Comparison of ENCODE assay signal across 12 cellular contexts in genomic region chr9:130017035-130017909, GRCh38. TPM values are rescaled to one million over a fixed set of nuclear protein-coding genes. Genes with fewer than 3 reads are reported as not detected.
A peak's percentile ranks its signal among the peaks of the same experiment; 100 is the strongest.
DNase-seq lines count a peak whose midpoint lies in the region; ATAC-seq and TF ChIP-seq lines count a peak whose summit lies in the region.
"Had no signal": no experiment of that assay in that cellular context is flagged by ENCODE, and none has a peak within 500 bp of the region (broad histone marks: within the 10 kb centered on the region; RNA-seq: fewer than 3 reads in every experiment).

No MANE protein-coding gene starts in this region.

- dilution Hi-C loops in mammary epithelial cell (cut with HindIII; ENCODE audit: low sequenced_read_pairs), result no loop called here

- intact Hi-C loops in CD8-positive, alpha-beta T cell (cut with DNase I, micrococcal nuclease), result loop anchor here in 1 of 2 experiments (5.0 kb wide), 1 partner anchor 35 kb away; the partner anchor contains the start of gene GPR107
- intact Hi-C loops in mammary epithelial cell (cut with micrococcal nuclease), result no loop called here

- H3K9ac ChIP-seq in MM.1S (ENCODE audit: low read length) (peak overlapping the region; percentile 22; the same call in 1 of the 2 replicates), mammary epithelial cell (ENCODE audit: insufficient read depth, low read length) (peak overlapping the region; percentile 23)

- in situ Hi-C loops in mammary epithelial cell (cut with MboI; ENCODE audit: low sequenced_read_pairs in 2 of 2), result no loop called here

- H2AFZ ChIP-seq in MM.1S (ENCODE audit: low read length) (no peak overlapping the region), mammary epithelial cell (ENCODE audit: low read depth, low read length) (no peak overlapping the region), osteoblast (ENCODE audit: low read length) (no peak overlapping the region)

- ATAC-seq in CD8-positive, alpha-beta T cell, result no peak
- ATAC-seq in GM18870 (IDR thresholded peaks at IDR 0.05; ENCODE audit: unreplicated experiment), result no peak
- ATAC-seq in GM18907 (IDR thresholded peaks at IDR 0.05; ENCODE audit: unreplicated experiment), result no peak

- CTCF ChIA-PET in CD8-positive, alpha-beta T cell (lab: Charles Lee), result interaction anchor here (1.0 kb wide), 1 partner anchor 11 kb away, joined by 3 read pairs; no protein-coding TSS in a partner anchor
- CTCF ChIA-PET in mammary epithelial cell (lab: Charles Lee; ENCODE audit: low non-redundant PET), result no interaction called here

- peaks cover 4% of the 10 kb centered on the region for H3K9me3 Mint-ChIP-seq in CD8-positive, alpha-beta T cell

- H3K9me3 ChIP-seq in CD8-positive, alpha-beta T cell (ENCODE audit: low read length), result no peaks in the 10 kb centered on the region
- no peaks in the 10 kb centered on the region for H3K9me3 ChIP-seq in MM.1S (replicated peaks; ENCODE audit: insufficient read depth, low read length)
- H3K9me3 ChIP-seq in mammary epithelial cell (replicated peaks; ENCODE audit: insufficient read depth, low read length), result no peaks in the 10 kb centered on the region
- peaks cover 3% of the 10 kb centered on the region for H3K9me3 ChIP-seq in osteoblast (ENCODE audit: low read depth, low read length)

- no peak overlapping the region for H3K27ac ChIP-seq in CD8-positive, alpha-beta T cell (ENCODE audit: low read depth, low read length)
- H3K27ac ChIP-seq in MM.1S (ENCODE audit: low read length) (peak overlapping the region; percentile 48), mammary epithelial cell (ENCODE audit: insufficient read depth, low read depth, low read length) (no peak overlapping the region), osteoblast (ENCODE audit: low read depth, low read length) (peak overlapping the region; percentile 54)

- H3K27me3 ChIP-seq in CD8-positive, alpha-beta T cell (ENCODE audit: insufficient read depth, low read length), result no peaks in the 10 kb centered on the region
- no peaks in the 10 kb centered on the region for H3K27me3 ChIP-seq in MM.1S (replicated peaks; ENCODE audit: insufficient read depth, low read length)
- no peaks in the 10 kb centered on the region for H3K27me3 ChIP-seq in mammary epithelial cell (ENCODE audit: insufficient read depth, low read length)
- no peaks in the 10 kb centered on the region for H3K27me3 ChIP-seq in osteoblast (ENCODE audit: insufficient read depth, low read length)
- H3K27me3 ChIP-seq: spleen had no signal

- no peaks in the 10 kb centered on the region for H3K9me2 ChIP-seq in MM.1S (replicated peaks; ENCODE audit: insufficient read depth, low read length)

- H3F3A ChIP-seq in MM.1S (ENCODE audit: insufficient read depth, low read length), result no peaks in the 10 kb centered on the region

- H3K36me3 Mint-ChIP-seq in CD8-positive, alpha-beta T cell, result peaks cover 42% of the 10 kb centered on the region

- POLR2A ChIA-PET in CD8-positive, alpha-beta T cell (lab: Charles Lee), result interaction anchor here (0.9 to 1.2 kb wide), 2 partner anchors 9 to 45 kb away, joined by 3 read pairs; no protein-coding TSS in a partner anchor

- H3K4me3 Mint-ChIP-seq in CD8-positive, alpha-beta T cell, result no peak overlapping the region

- H3K4me3 ChIP-seq in CD8-positive, alpha-beta T cell (ENCODE audit: low read depth, low read length), result no peak overlapping the region
- H3K4me3 ChIP-seq in MM.1S (ENCODE audit: low read length) (no peak overlapping the region), mammary epithelial cell (replicated peaks in 1 of 3; ENCODE audit: insufficient read depth in 1 of 3, low read depth in 2 of 3, low read length in 3 of 3) (no peak overlapping the region), osteoblast (ENCODE audit: insufficient read depth, low read length) (no peak overlapping the region)
- H3K4me3 ChIP-seq: spleen had no signal

- 94% methylated on average over 8 of the region's 10 CpGs for WGBS in mammary epithelial cell (ENCODE audit: low coverage, missing lambda C conversion rate)

- H4K20me1 ChIP-seq in MM.1S (ENCODE audit: insufficient read depth, low read length), result no peaks in the 10 kb centered on the region
- H4K20me1 ChIP-seq in mammary epithelial cell (ENCODE audit: insufficient read depth, low read length), result no peaks in the 10 kb centered on the region
- H4K20me1 ChIP-seq in osteoblast (ENCODE audit: insufficient read depth, low read length), result peaks cover 22% of the 10 kb centered on the region

- no TSS peak for BruUV-seq in mammary epithelial cell (replicated peaks; lab: Mats Ljungman, UMichigan)

- peaks cover 62% of the 10 kb centered on the region for H3K4me1 Mint-ChIP-seq in CD8-positive, alpha-beta T cell (ENCODE audit: low read depth)

- no peaks in the 10 kb centered on the region for H3K27me3 Mint-ChIP-seq in CD8-positive, alpha-beta T cell (ENCODE audit: low read depth)

- peak overlapping the region; percentile 84 for H3K27ac Mint-ChIP-seq in CD8-positive, alpha-beta T cell

- peaks cover 25% of the 10 kb centered on the region for H3K4me1 ChIP-seq in CD8-positive, alpha-beta T cell (ENCODE audit: insufficient read depth, low read length)
- H3K4me1 ChIP-seq in MM.1S (ENCODE audit: low read length), result 0 out of 2 replicates have a peak, but pooled peaks cover 3% of the 10 kb centered on the region
- peaks cover 4% of the 10 kb centered on the region for H3K4me1 ChIP-seq in mammary epithelial cell (ENCODE audit: insufficient read depth, low read length)
- H3K4me1 ChIP-seq in osteoblast (ENCODE audit: insufficient read depth, low read length), result peaks cover 13% of the 10 kb centered on the region

- no peaks in the 10 kb centered on the region for H3K36me3 ChIP-seq in CD8-positive, alpha-beta T cell (ENCODE audit: insufficient read depth, low read length)
- no peaks in the 10 kb centered on the region for H3K36me3 ChIP-seq in MM.1S (replicated peaks; ENCODE audit: insufficient read depth, low read length)
- no peaks in the 10 kb centered on the region for H3K36me3 ChIP-seq in mammary epithelial cell (ENCODE audit: insufficient read depth, low read length)
- H3K36me3 ChIP-seq in osteoblast (ENCODE audit: insufficient read depth, low read length), result no peaks in the 10 kb centered on the region

- H3K4me2 ChIP-seq in MM.1S (ENCODE audit: low read depth, low read length) (no peak overlapping the region), mammary epithelial cell (ENCODE audit: insufficient read depth, low read depth, low read length) (no peak overlapping the region), osteoblast (ENCODE audit: insufficient read depth, low read length) (peak overlapping the region; percentile 4)

- TF ChIP-seq CTCF in CD8-positive, alpha-beta T cell (IDR thresholded peaks at IDR 0.05), result no peak
- TF ChIP-seq CTCF in MM.1S (IDR thresholded peaks at IDR 0.05; ENCODE audit: low read length), result no peak
- TF ChIP-seq CTCF in mammary epithelial cell (conservative IDR thresholded peaks at IDR 0.05 in 1 of 2, IDR thresholded peaks at IDR 0.05 in 1 of 2; ENCODE audit: extremely low read depth in 1 of 2, insufficient read depth in 1 of 2, low read depth in 1 of 2, low read length in 2 of 2), result no peak
- no peak for TF ChIP-seq CTCF in osteoblast (IDR thresholded peaks at IDR 0.05; ENCODE audit: extremely low read depth, low read depth, low read length)

- DNase-seq in CD8-positive, alpha-beta T cell, result peak in 1 of 7 experiments; percentile 42
- no peak for DNase-seq in MM.1S
- DNase-seq in mammary epithelial cell, result no peak
- peak; percentile 15 for DNase-seq in osteoblast (ENCODE audit: insufficient read length, low spot score, missing footprints)
- DNase-seq in germinal center (ENCODE audit: low spot score), result no peak
- no peak for DNase-seq in middle frontal gyrus (ENCODE audit: extremely low spot score, low spot score)
- DNase-seq: dermis blood vessel endothelial cell, hypothalamus, NCI-H526, spleen had no signal

- H3K79me2 ChIP-seq in MM.1S (ENCODE audit: low read length) (peaks cover 19% of the 10 kb centered on the region), mammary epithelial cell (ENCODE audit: insufficient read depth, low read length) (peaks cover 6% of the 10 kb centered on the region), osteoblast (ENCODE audit: insufficient read depth, low read length) (peaks cover 16% of the 10 kb centered on the region)

RNA-seq across cellular contexts. Expression of gene FNBP1, which starts 25.7 kb away (rescaled TPM):
- total RNA-seq in CD8-positive, alpha-beta T cell, result 100 to 1,000 TPM; 169 to 194 TPM
- total RNA-seq in mammary epithelial cell (10 to 100 TPM; 11.5 to 21.5 TPM), osteoblast (31.8 and 35.9 TPM in 2 replicates)
- polyA plus RNA-seq in mammary epithelial cell, result 5.8 TPM
- polyA minus RNA-seq in mammary epithelial cell, result 9.5 TPM

RNA-seq across cellular contexts. Expression of gene GPR107, which starts 36.4 kb away (rescaled TPM):
- 10 to 100 TPM; 23.7 to 25.2 TPM for total RNA-seq in CD8-positive, alpha-beta T cell
- 10 to 100 TPM; 34.2 to 41.4 TPM for total RNA-seq in mammary epithelial cell
- polyA plus RNA-seq in mammary epithelial cell, result 20.5 TPM
- 24.8 TPM for polyA minus RNA-seq in mammary epithelial cell
- 25.3 and 30.1 TPM in 2 replicates for total RNA-seq in osteoblast

Comparison
In these comparisons a context has a peak if more than half of its experiments do, and no peak if none do; other contexts are left out.
1. H3K27ac ChIP-seq: peak in MM.1S (single experiment) and osteoblast (single experiment); none in CD8-positive, alpha-beta T cell (single experiment) and mammary epithelial cell (single experiment).